16 cellular contexts compared by ENCODE assay signal in genomic region chr4:179762840-179763239, GRCh38.
A peak's percentile ranks its signal among the peaks of the same experiment; 100 is the strongest.
DNase-seq lines count a peak whose midpoint lies in the region; ATAC-seq, FAIRE-seq and TF ChIP-seq lines count a peak whose summit lies in the region.
"Had no signal": no experiment of that assay in that cellular context is flagged by ENCODE, and none has a peak within 500 bp of the region (broad histone marks: within the 10 kb centered on the region; RNA-seq: fewer than 3 reads in every experiment).

No MANE protein-coding gene starts in this region.

- BruUV-seq in MCF 10A (replicated peaks; lab: Mats Ljungman, UMichigan) (no TSS peak), mammary epithelial cell (replicated peaks; lab: Mats Ljungman, UMichigan) (no TSS peak), GM12878 (replicated peaks; lab: Mats Ljungman, UMichigan) (no TSS peak)

- H3K27me3 ChIP-seq in mammary epithelial cell (ENCODE audit: insufficient read depth, low read length), result no peaks in the 10 kb centered on the region
- H3K27me3 ChIP-seq in KMS-11 (ENCODE audit: insufficient read depth, low read depth), result no peaks in the 10 kb centered on the region
- H3K27me3 ChIP-seq in GM12878 (replicated peaks in 1 of 2; ENCODE audit: control insufficient read depth in 2 of 2, insufficient read depth in 2 of 2, low read length in 1 of 2), result no peaks in the 10 kb centered on the region
- H3K27me3 ChIP-seq: BLaER1 treated with 17β-estradiol and CSF1 and Interleukin-3, amounts not matched to agents 10 nM and 100 nM had no signal

- intact Hi-C loops in MCF 10A (cut with micrococcal nuclease), result no loop called here
- intact Hi-C loops in mammary epithelial cell (cut with micrococcal nuclease), result no loop called here
- intact Hi-C loops in GM12878 (cut with micrococcal nuclease; ENCODE audit: unreplicated experiment), result no loop called here
- intact Hi-C loops in cardiac septum (cut with DNase I), result no loop called here

- H3K36me3 ChIP-seq in mammary epithelial cell (ENCODE audit: insufficient read depth, low read length) (no peaks in the 10 kb centered on the region), KMS-11 (ENCODE audit: insufficient read depth) (no peaks in the 10 kb centered on the region), GM12878 (ENCODE audit: control insufficient read depth in 2 of 2, insufficient read depth in 2 of 2, low read length in 1 of 2) (no peaks in the 10 kb centered on the region)
- H3K36me3 ChIP-seq: BLaER1 treated with 17β-estradiol and CSF1 and Interleukin-3, amounts not matched to agents 10 nM and 100 nM had no signal

- in situ Hi-C loops in mammary epithelial cell (cut with MboI; ENCODE audit: low sequenced_read_pairs in 2 of 2), result no loop called here
- in situ Hi-C loops in GM12878 (cut with MboI), result no loop called here

- CTCF ChIA-PET in MCF 10A (lab: Yijun Ruan, JAX) (interaction anchor here (0.7 kb wide), 1 partner anchor 1309 kb away, joined by 3 read pairs; no protein-coding TSS in a partner anchor), mammary epithelial cell (lab: Charles Lee; ENCODE audit: low non-redundant PET) (no interaction called here), GM12878 (lab: Yijun Ruan, JAX) (no interaction called here)

- DNase-seq in MCF 10A (ENCODE audit: unreplicated experiment), result no peak
- no peak for DNase-seq in mammary epithelial cell
- DNase-seq in GM12878 (ENCODE audit: low read depth, low spot score), result no peak
- no peak for DNase-seq in GF-D8 (lab: John Stamatoyannopoulos, UW)
- DNase-seq in cardiac septum (ENCODE audit: low spot score), result no peak
- DNase-seq in kidney tubule cell (ENCODE audit: low spot score), result no peak
- DNase-seq: 8988T; CD4-positive, CD25-positive, alpha-beta regulatory T cell; GOT3; H9; Karpas-422 had no signal

- H3K9me3 ChIP-seq in mammary epithelial cell (replicated peaks; ENCODE audit: insufficient read depth, low read length) (no peaks in the 10 kb centered on the region), GM12878 (replicated peaks; ENCODE audit: control insufficient read depth, insufficient read depth, low read length) (no peaks in the 10 kb centered on the region)

- no peaks in the 10 kb centered on the region for H3K79me2 ChIP-seq in mammary epithelial cell (ENCODE audit: insufficient read depth, low read length)
- no peaks in the 10 kb centered on the region for H3K79me2 ChIP-seq in KMS-11 (ENCODE audit: insufficient read depth, low read depth)
- H3K79me2 ChIP-seq in GM12878 (ENCODE audit: control insufficient read depth, insufficient read depth, low read length), result no peaks in the 10 kb centered on the region

- no peak for TF ChIP-seq RAD21 in GM12878 (IDR thresholded peaks at IDR 0.05; ENCODE audit: insufficient read depth, low read depth, low read length)

- no peak overlapping the region for H3K4me3 Mint-ChIP-seq in MCF 10A (ENCODE audit: unreplicated experiment)
- H3K4me3 Mint-ChIP-seq: CD4-positive, CD25-positive, alpha-beta regulatory T cell; H9 had no signal

- TF ChIP-seq CTCF in MCF 10A (IDR thresholded peaks at IDR 0.05; ENCODE audit: unreplicated experiment) (no peak), mammary epithelial cell (conservative IDR thresholded peaks at IDR 0.05 in 1 of 2, IDR thresholded peaks at IDR 0.05 in 1 of 2; ENCODE audit: extremely low read depth in 1 of 2, insufficient read depth in 1 of 2, low read depth in 1 of 2, low read length in 2 of 2) (no peak), KMS-11 (conservative IDR thresholded peaks at IDR 0.05; ENCODE audit: low read depth, low read length) (no peak), GM12878 (IDR thresholded peaks at IDR 0.05 in 2 of 3, conservative IDR thresholded peaks at IDR 0.05 in 1 of 3; ENCODE audit: control insufficient read depth in 2 of 3, extremely low read depth in 1 of 3, insufficient read depth in 1 of 3, low read depth in 3 of 3, low read length in 3 of 3) (no peak)

- no peak overlapping the region for H3K4me2 ChIP-seq in mammary epithelial cell (ENCODE audit: insufficient read depth, low read depth, low read length)
- peak overlapping the region; percentile 55 for H3K4me2 ChIP-seq in KMS-11
- H3K4me2 ChIP-seq in GM12878 (ENCODE audit: control insufficient read depth, insufficient read depth), result peak overlapping the region; percentile 30; the same call in 1 of the 2 replicates
- H3K4me2 ChIP-seq: BLaER1 treated with 17β-estradiol and CSF1 and Interleukin-3, amounts not matched to agents 10 nM and 100 nM had no signal

- H3K27ac ChIP-seq in mammary epithelial cell (ENCODE audit: insufficient read depth, low read depth, low read length) (no peak overlapping the region), KMS-11 (peak overlapping the region; percentile 9), GM12878 (ENCODE audit: control insufficient read depth, insufficient read depth) (no peak overlapping the region)
- H3K27ac ChIP-seq: BLaER1 treated with 17β-estradiol and CSF1 and Interleukin-3, amounts not matched to agents 10 nM and 100 nM had no signal

- H4K20me1 ChIP-seq in mammary epithelial cell (ENCODE audit: insufficient read depth, low read length) (no peaks in the 10 kb centered on the region), KMS-11 (ENCODE audit: insufficient read depth) (no peaks in the 10 kb centered on the region), GM12878 (ENCODE audit: control insufficient read depth, insufficient read depth) (no peaks in the 10 kb centered on the region)
- H4K20me1 ChIP-seq: BLaER1 treated with 17β-estradiol and CSF1 and Interleukin-3, amounts not matched to agents 10 nM and 100 nM had no signal

- FAIRE-seq in GM12878 (lab: Jason Lieb, UNC), result no peak
- FAIRE-seq: GM12892, HepG2 had no signal

- 41% methylated on average over 5 of the region's 5 CpGs for WGBS in mammary epithelial cell (ENCODE audit: low coverage, missing lambda C conversion rate)
- WGBS in GM12878 (ENCODE audit: insufficient coverage, insufficient replicate concordance, low lambda C conversion rate, missing lambda C conversion rate), result 11% methylated on average over 5 of the region's 5 CpGs

- H3K4me3 ChIP-seq in mammary epithelial cell (replicated peaks in 1 of 3; ENCODE audit: insufficient read depth in 1 of 3, low read depth in 2 of 3, low read length in 3 of 3), result no peak overlapping the region
- H3K4me3 ChIP-seq in KMS-11 (IDR thresholded peaks at IDR 0.05; ENCODE audit: insufficient read depth, low read depth, low read length), result no peak overlapping the region
- no peak overlapping the region for H3K4me3 ChIP-seq in GM12878
- H3K4me3 ChIP-seq: BLaER1 treated with 17β-estradiol and CSF1 and Interleukin-3, amounts not matched to agents 10 nM and 100 nM had no signal

- TF ChIP-seq EP300 in GM12878 (IDR thresholded peaks at IDR 0.05; ENCODE audit: borderline replicate concordance in 1 of 2, control insufficient read depth in 1 of 2, low read depth in 2 of 2, low read length in 2 of 2), result no peak

- SMC1A ChIA-PET in GM12878 (lab: Charles Lee; ENCODE audit: uncharacterized antibody, unreplicated experiment), result interaction anchor here (0.6 kb wide), 1 partner anchor 1083 kb away, joined by 3 read pairs; no protein-coding TSS in a partner anchor

- H3K36me3 Mint-ChIP-seq in MCF 10A (ENCODE audit: insufficient read depth, unreplicated experiment), result no peaks in the 10 kb centered on the region
- H3K36me3 Mint-ChIP-seq: CD4-positive, CD25-positive, alpha-beta regulatory T cell had no signal

- dilution Hi-C loops in mammary epithelial cell (cut with HindIII; ENCODE audit: low sequenced_read_pairs), result no loop called here

- ATAC-seq in HG02610 (IDR thresholded peaks at IDR 0.05; ENCODE audit: unreplicated experiment) (peak; percentile 55), GM12878 (peak; percentile 82)
- ATAC-seq: HepG2 had no signal

- H3K27ac Mint-ChIP-seq in MCF 10A (ENCODE audit: low read depth, unreplicated experiment), result peak overlapping the region; percentile 31
- H3K27ac Mint-ChIP-seq: CD4-positive, CD25-positive, alpha-beta regulatory T cell; H9 had no signal

- H3K9ac ChIP-seq in mammary epithelial cell (ENCODE audit: insufficient read depth, low read length) (no peak overlapping the region), KMS-11 (no peak overlapping the region), GM12878 (ENCODE audit: control insufficient read depth, insufficient read depth, low read length) (no peak overlapping the region)
- H3K9ac ChIP-seq: BLaER1 treated with 17β-estradiol and CSF1 and Interleukin-3, amounts not matched to agents 10 nM and 100 nM had no signal

- H3K4me1 Mint-ChIP-seq in MCF 10A (ENCODE audit: insufficient read depth, unreplicated experiment), result no peaks in the 10 kb centered on the region
- H3K4me1 Mint-ChIP-seq: CD4-positive, CD25-positive, alpha-beta regulatory T cell; H9 had no signal

- H2AFZ ChIP-seq in mammary epithelial cell (ENCODE audit: low read depth, low read length), result no peak overlapping the region
- H2AFZ ChIP-seq in KMS-11 (ENCODE audit: low read depth), result peak overlapping the region; percentile 58
- H2AFZ ChIP-seq in GM12878 (ENCODE audit: control insufficient read depth, low read depth, low read length), result peak overlapping the region; percentile 33

- H3K4me1 ChIP-seq in mammary epithelial cell (ENCODE audit: insufficient read depth, low read length), result no peaks in the 10 kb centered on the region
- peaks cover 21% of the 10 kb centered on the region for H3K4me1 ChIP-seq in KMS-11 (ENCODE audit: low read depth, poor library complexity, severe bottlenecking)
- no peaks in the 10 kb centered on the region for H3K4me1 ChIP-seq in GM12878 (ENCODE audit: control insufficient read depth, insufficient read depth, low read length)
- H3K4me1 ChIP-seq: BLaER1 treated with 17β-estradiol and CSF1 and Interleukin-3, amounts not matched to agents 10 nM and 100 nM had no signal

- RAD21 ChIA-PET in GM12878 (lab: Charles Lee; ENCODE audit: unreplicated experiment), result no interaction called here

- TF ChIP-seq POLR2A in GM12878 (IDR thresholded peaks at IDR 0.05; ENCODE audit: low read depth, low read length), result no peak

- POLR2A ChIA-PET in MCF 10A (lab: Yijun Ruan, JAX) (no interaction called here), GM12878 (lab: Charles Lee) (no interaction called here)

- no peaks in the 10 kb centered on the region for H3K27me3 Mint-ChIP-seq in MCF 10A (ENCODE audit: insufficient read depth, unreplicated experiment)
- H3K27me3 Mint-ChIP-seq: CD4-positive, CD25-positive, alpha-beta regulatory T cell had no signal

- H3K9me3 Mint-ChIP-seq in MCF 10A (ENCODE audit: unreplicated experiment), result no peaks in the 10 kb centered on the region

TF ChIP-seq in GM12878, 131 proteins besides CTCF, POLR2A, EP300 and RAD21 (continues in another document):
- TF ChIP-seq TAF1 (IDR thresholded peaks at IDR 0.05; ENCODE audit: borderline replicate concordance, low read depth, low read length) (no peak), USF2 (IDR thresholded peaks at IDR 0.05; ENCODE audit: borderline replicate concordance, low read depth, low read length) (no peak), HDGF (IDR thresholded peaks at IDR 0.05) (no peak), EED (IDR thresholded peaks at IDR 0.05; ENCODE audit: low read depth) (no peak), ESRRA (IDR thresholded peaks at IDR 0.05; ENCODE audit: low read length) (no peak)
